10 cellular contexts compared by ENCODE assay signal in genomic region chr6:128259735-128260685, GRCh38.
A peak's percentile ranks its signal among the peaks of the same experiment; 100 is the strongest.
DNase-seq lines count a peak whose midpoint lies in the region; ATAC-seq, FAIRE-seq and TF ChIP-seq lines count a peak whose summit lies in the region.
"Had no signal": no experiment of that assay in that cellular context is flagged by ENCODE, and none has a peak within 500 bp of the region (broad histone marks: within the 10 kb centered on the region; RNA-seq: fewer than 3 reads in every experiment).

No MANE protein-coding gene starts in this region.

- H3K4me3 ChIP-seq in CD4-positive, CD25-positive, alpha-beta regulatory T cell (ENCODE audit: low read depth, low read length): peak overlapping the region; percentile 76
- peak overlapping the region; percentile 28 for H3K4me3 ChIP-seq in coronary artery

- H3K4me3 Mint-ChIP-seq in CD4-positive, CD25-positive, alpha-beta regulatory T cell: peak overlapping the region; percentile 10 to 80 (median 59)

- no peaks in the 10 kb centered on the region for H3K27me3 ChIP-seq in CD4-positive, CD25-positive, alpha-beta regulatory T cell (ENCODE audit: control insufficient read depth, insufficient read depth, low read length)

- no peaks in the 10 kb centered on the region for H3K36me3 Mint-ChIP-seq in CD4-positive, CD25-positive, alpha-beta regulatory T cell

- peaks cover 3% of the 10 kb centered on the region for H3K4me1 ChIP-seq in CD4-positive, CD25-positive, alpha-beta regulatory T cell (ENCODE audit: control insufficient read depth, insufficient read depth, low read length, poor library complexity, severe bottlenecking)

- no peak for ATAC-seq in CD4-positive, CD25-positive, alpha-beta regulatory T cell (ENCODE audit: low read depth in 2 of 2)
- ATAC-seq in GM19463 (IDR thresholded peaks at IDR 0.05; ENCODE audit: unreplicated experiment) (peak; percentile 32), HG03159 (IDR thresholded peaks at IDR 0.05; ENCODE audit: unreplicated experiment) (peak; percentile 57), left lobe of liver (no peak)

- no peaks in the 10 kb centered on the region for H3K9me3 ChIP-seq in CD4-positive, CD25-positive, alpha-beta regulatory T cell (ENCODE audit: control insufficient read depth in 2 of 2, low read length in 2 of 2)

- no peak for FAIRE-seq in GM19239 (lab: Jason Lieb, UNC)
- FAIRE-seq: TTC549 had no signal

- peak in 1 of 3 donors; percentile 62 for DNase-seq in CD4-positive, CD25-positive, alpha-beta regulatory T cell
- no peak for DNase-seq in coronary artery (ENCODE audit: low spot score)
- DNase-seq in GM19239 (ENCODE audit: insufficient read length, low spot score): no peak
- DNase-seq in islet precursor cell: no peak
- no peak for DNase-seq in cerebellar cortex (ENCODE audit: low spot score)
- no peak for DNase-seq in left lobe of liver (ENCODE audit: low spot score)
- DNase-seq: effector CD4-positive, alpha-beta T cell had no signal

- peak overlapping the region; percentile 1 to 26 (median 16) for H3K27ac Mint-ChIP-seq in CD4-positive, CD25-positive, alpha-beta regulatory T cell

- no peak overlapping the region for H3K27ac ChIP-seq in CD4-positive, CD25-positive, alpha-beta regulatory T cell (ENCODE audit: insufficient read depth, low read length, poor library complexity, severe bottlenecking)
- no peak overlapping the region for H3K27ac ChIP-seq in coronary artery

- no peak for TF ChIP-seq CTCF in coronary artery (IDR thresholded peaks at IDR 0.05)

- H3K4me1 Mint-ChIP-seq in CD4-positive, CD25-positive, alpha-beta regulatory T cell: peaks cover 4 to 20% (median 18%) of the 10 kb centered on the region in 4 donors

- H3K27me3 Mint-ChIP-seq in CD4-positive, CD25-positive, alpha-beta regulatory T cell: no peaks in the 10 kb centered on the region

- H3K36me3 ChIP-seq in CD4-positive, CD25-positive, alpha-beta regulatory T cell (ENCODE audit: control insufficient read depth, insufficient read depth, low read length): no peaks in the 10 kb centered on the region

- peaks cover 0 to 11% (median 4%) of the 10 kb centered on the region in 7 donors for H3K9me3 Mint-ChIP-seq in CD4-positive, CD25-positive, alpha-beta regulatory T cell

Comparison
In these comparisons a context has a peak if more than half of its experiments do, and no peak if none do; other contexts are left out.
1. ATAC-seq: peak in GM19463 (single experiment) and HG03159 (single experiment); none in CD4-positive, CD25-positive, alpha-beta regulatory T cell (0 of 2) and left lobe of liver (single experiment).